17 cellular contexts compared by ENCODE assay signal in genomic region chr13:98994080-98994479, GRCh38.
"Had no signal": no experiment of that assay in that cellular context is flagged by ENCODE, and none has a peak within 500 bp of the region (broad histone marks: within the 10 kb centered on the region; RNA-seq: fewer than 3 reads in every experiment).

No MANE protein-coding gene starts in this region.

- ATAC-seq: left cardiac atrium; psoas muscle; right lobe of liver; stimulated activated naive B cell treated with anti-CD40 and anti-IgM and Interleukin-4, amounts not matched to agents 10 μg/mL and 1 μg/mL and 100 μg/mL, for 72 hours had no signal

- H3K27me3 ChIP-seq: brain microvascular endothelial cell, right lobe of liver, spleen had no signal

- H3K36me3 ChIP-seq: brain microvascular endothelial cell, right lobe of liver, spleen had no signal

- DNase-seq: activated CD4-positive, alpha-beta T cell treated with anti-CD3 and anti-CD28 coated beads, Interleukin-2, amount 50 U/mL, for 4 hours; activated CD4-positive, CD25-positive, alpha-beta regulatory T cell treated with anti-CD3 and anti-CD28 coated beads, Interleukin-2, amount 50 U/mL, for 72 hours; activated effector memory CD4-positive, alpha-beta T cell treated with anti-CD3 and anti-CD28 coated beads, Interleukin-2, amount 50 U/mL, for 16 hours; activated naive CD8-positive, alpha-beta T cell treated with anti-CD3 and anti-CD28 coated beads for 36 hours; activated T-cell treated with anti-CD3 and anti-CD28 coated beads, Interleukin-2, amount 50 U/mL, for 1 hour; brain microvascular endothelial cell; hypothalamus; immature natural killer cell; left cardiac atrium; psoas muscle; right lobe of liver; spleen; stimulated activated CD4-positive, alpha-beta T cell treated with anti-CD3 and anti-CD28 coated beads, Interleukin-1b, Interleukin-23, amount 100 ng/mL, for 48 hours; stimulated activated naive B cell treated with anti-CD40 and anti-IgM and Interleukin-4, amounts not matched to agents 10 μg/mL and 1 μg/mL and 100 μg/mL, for 72 hours had no signal

- H3K9me3 ChIP-seq: mucosa of descending colon, psoas muscle, right lobe of liver, spleen had no signal

- H3K36me3 Mint-ChIP-seq: immature natural killer cell had no signal

- H3K27ac ChIP-seq: brain microvascular endothelial cell, psoas muscle, right lobe of liver, spleen had no signal

- H3K9me3 Mint-ChIP-seq: immature natural killer cell; nephron; stimulated activated naive B cell treated with anti-CD40 and anti-IgM and Interleukin-4, amounts not matched to agents 10 μg/mL and 1 μg/mL and 100 μg/mL, for 72 hours had no signal

- H3K4me1 ChIP-seq: psoas muscle, right lobe of liver had no signal

- H3K4me3 Mint-ChIP-seq: activated naive CD8-positive, alpha-beta T cell treated with anti-CD3 and anti-CD28 coated beads for 36 hours; immature natural killer cell; nephron; stimulated activated naive B cell treated with anti-CD40 and anti-IgM and Interleukin-4, amounts not matched to agents 10 μg/mL and 1 μg/mL and 100 μg/mL, for 72 hours had no signal

- H3K27me3 Mint-ChIP-seq: activated naive CD8-positive, alpha-beta T cell treated with anti-CD3 and anti-CD28 coated beads for 36 hours; stimulated activated naive B cell treated with anti-CD40 and anti-IgM and Interleukin-4, amounts not matched to agents 10 μg/mL and 1 μg/mL and 100 μg/mL, for 72 hours had no signal

- H3K27ac Mint-ChIP-seq: nephron; stimulated activated naive B cell treated with anti-CD40 and anti-IgM and Interleukin-4, amounts not matched to agents 10 μg/mL and 1 μg/mL and 100 μg/mL, for 72 hours had no signal

- H3K4me3 ChIP-seq: lung, mucosa of descending colon, psoas muscle, right lobe of liver, spleen had no signal
